8 cellular contexts compared by ENCODE assay signal in the genomic region with DNA sequence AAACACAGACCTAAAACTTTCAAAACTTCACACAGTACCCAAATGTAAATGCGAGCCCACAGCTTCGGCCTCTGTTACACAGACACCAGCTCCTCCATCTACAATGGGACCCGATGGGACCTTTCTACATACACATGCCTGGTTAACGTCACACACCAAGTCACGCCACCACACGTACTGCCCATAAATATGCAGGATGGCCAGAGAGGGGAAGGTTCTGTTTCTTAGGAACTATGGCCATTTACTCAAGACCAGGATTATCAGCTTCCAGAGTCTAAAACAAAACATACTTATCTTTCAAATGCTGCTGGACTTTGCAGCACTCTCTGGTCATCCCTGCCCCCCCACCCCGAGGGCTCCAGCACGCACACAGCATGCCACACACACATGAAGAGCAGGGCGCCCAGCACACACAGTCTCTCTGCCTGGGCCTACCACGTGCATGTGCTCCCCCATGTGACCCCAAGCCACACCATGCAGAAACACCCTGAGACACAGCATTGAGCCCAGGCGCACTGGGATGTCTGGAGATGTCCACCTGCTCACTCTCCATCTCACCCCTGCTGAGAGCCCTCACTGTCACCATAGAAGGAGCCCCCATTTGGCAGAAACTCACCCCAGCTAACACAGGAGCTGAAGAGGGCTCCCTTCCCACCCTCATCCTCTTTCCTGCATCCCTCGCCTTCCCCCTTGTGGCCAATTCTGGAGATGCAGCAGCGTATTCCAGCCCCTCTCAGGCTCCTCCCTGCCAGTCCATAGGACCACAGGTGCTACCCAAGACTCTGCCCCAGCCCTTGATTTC.
DNase-seq lines count a peak whose midpoint lies in the region; ATAC-seq and TF ChIP-seq lines count a peak whose summit lies in the region.

No MANE protein-coding gene starts in this region.

- in situ Hi-C loops in transverse colon (cut with MboI; ENCODE audit: low pct_ligation_motif_present in 1 of 4, low pct_unique_long_range_greater_than_20kb in 1 of 4, low sequenced_read_pairs in 3 of 4) = loop anchor here in 1 of 4 donors (10.0 kb wide), 1 partner anchor 108 kb away; no protein-coding TSS in a partner anchor

- H3K9me3 ChIP-seq in RWPE2 (ENCODE audit: severe bottlenecking) (no peaks in the 10 kb centered on the region), gastroesophageal sphincter (no peaks in the 10 kb centered on the region), parathyroid adenoma (ENCODE audit: control insufficient read depth, low read length) (no peaks in the 10 kb centered on the region), transverse colon (no peaks in the 10 kb centered on the region)

- TF ChIP-seq POLR2A in gastroesophageal sphincter (IDR thresholded peaks at IDR 0.05) = no peak
- no peak for TF ChIP-seq POLR2A in transverse colon (IDR thresholded peaks at IDR 0.05)

- peak; percentile 74 for ATAC-seq in RWPE2 (ENCODE audit: low read depth)
- peak; percentile 68 for ATAC-seq in gastroesophageal sphincter
- no peak for ATAC-seq in GM21825 (IDR thresholded peaks at IDR 0.05; ENCODE audit: unreplicated experiment)

- no peak for TF ChIP-seq EP300 in gastroesophageal sphincter (IDR thresholded peaks at IDR 0.05)
- no peak for TF ChIP-seq EP300 in transverse colon (IDR thresholded peaks at IDR 0.05; ENCODE audit: low read depth)

- no peak overlapping the region for H3K4me3 ChIP-seq in RWPE2 (ENCODE audit: severe bottlenecking)
- no peak overlapping the region for H3K4me3 ChIP-seq in gastroesophageal sphincter
- H3K4me3 ChIP-seq in parathyroid adenoma (ENCODE audit: low read depth, low read length) = no peak overlapping the region
- no peak overlapping the region for H3K4me3 ChIP-seq in transverse colon

- H3K36me3 ChIP-seq in RWPE2 (ENCODE audit: low read depth) = no peaks in the 10 kb centered on the region
- H3K36me3 ChIP-seq in gastroesophageal sphincter = no peaks in the 10 kb centered on the region
- no peaks in the 10 kb centered on the region for H3K36me3 ChIP-seq in parathyroid adenoma (ENCODE audit: control insufficient read depth, insufficient read depth, low read length)
- no peaks in the 10 kb centered on the region for H3K36me3 ChIP-seq in transverse colon

- TF ChIP-seq CTCF in RWPE2 (IDR thresholded peaks at IDR 0.05; ENCODE audit: poor library complexity, severe bottlenecking) = peak; percentile 85
- TF ChIP-seq CTCF in gastroesophageal sphincter (IDR thresholded peaks at IDR 0.05) = peak in 3 of 4 experiments; percentile 91 to 94 (median 94)
- TF ChIP-seq CTCF in parathyroid adenoma (IDR thresholded peaks at IDR 0.05) = peak; percentile 69
- peak; percentile 86 to 95 (median 94) for TF ChIP-seq CTCF in transverse colon (IDR thresholded peaks at IDR 0.05)

- H3K27ac ChIP-seq in RWPE2 (ENCODE audit: poor library complexity, severe bottlenecking) = no peak overlapping the region
- H3K27ac ChIP-seq in gastroesophageal sphincter = no peak overlapping the region
- no peak overlapping the region for H3K27ac ChIP-seq in parathyroid adenoma
- H3K27ac ChIP-seq in transverse colon = no peak overlapping the region

- no peaks in the 10 kb centered on the region for H3K27me3 ChIP-seq in RWPE2 (ENCODE audit: insufficient read depth, poor library complexity, severe bottlenecking)
- H3K27me3 ChIP-seq in gastroesophageal sphincter = peaks cover 18% of the 10 kb centered on the region
- no peaks in the 10 kb centered on the region for H3K27me3 ChIP-seq in parathyroid adenoma (ENCODE audit: control insufficient read depth, insufficient read depth, low read length)
- H3K27me3 ChIP-seq in transverse colon = no peaks in the 10 kb centered on the region

- DNase-seq in DMS153 treated with DMSO at 0.1 percent for 48 hours (lab: John Stamatoyannopoulos, UW; ENCODE audit: unreplicated experiment) = peak; percentile 22
- DNase-seq in LHCN-M2 (ENCODE audit: low read depth) = peak; percentile 63
- no peak for DNase-seq in RWPE2 (ENCODE audit: low spot score)
- peak; percentile 44 for DNase-seq in activated effector memory CD4-positive, alpha-beta T cell treated with Interleukin-2 at 50 U/mL for 16 hours
- peak; percentile 82 for DNase-seq in transverse colon

- H3K79me2 ChIP-seq in parathyroid adenoma = no peaks in the 10 kb centered on the region

- intact Hi-C loops in transverse colon (cut with DNase I; ENCODE audit: low total_unique reads) = loop anchor here (1.0 kb wide), 1 partner anchor 99 kb away; no protein-coding TSS in a partner anchor

- no peak overlapping the region for H3K9ac ChIP-seq in parathyroid adenoma

- WGBS in gastroesophageal sphincter (ENCODE audit: low coverage in 1 of 2), 2 donors = 19 to 69% methylated on average over 5 to 8 of the region's 13 CpGs
- WGBS in transverse colon (ENCODE audit: low coverage in 1 of 2), 2 donors = 53% methylated on average over 13 of the region's 13 CpGs; no CpG with 5 or more reads in 1 of the 2 donors

- H3K4me2 ChIP-seq in parathyroid adenoma (ENCODE audit: low read length) = no peak overlapping the region

- no peak overlapping the region for H2AFZ ChIP-seq in parathyroid adenoma

- H3K4me1 ChIP-seq in RWPE2 (ENCODE audit: insufficient read depth, poor library complexity, severe bottlenecking) (peaks cover 3% of the 10 kb centered on the region), gastroesophageal sphincter (peaks cover 0 to 8% (median 2%) of the 10 kb centered on the region in 3 donors), parathyroid adenoma (no peaks in the 10 kb centered on the region), transverse colon (peaks cover 0 to 3% (median 0%) of the 10 kb centered on the region in 4 donors)
